Comparison of ENCODE assay signal across 24 cellular contexts in genomic region chr9:9574080-9574479, GRCh38.
"Had no signal": no experiment of that assay in that cellular context is flagged by ENCODE, and none has a peak within 500 bp of the region (broad histone marks: within the 10 kb centered on the region; RNA-seq: fewer than 3 reads in every experiment).

No MANE protein-coding gene starts in this region.

- ATAC-seq: effector memory CD8-positive, alpha-beta T cell; esophagus mucosa; gastrocnemius medialis; heart right ventricle; left colon; left lobe of liver; left ventricle myocardium superior; lower lobe of right lung; mucosa of descending colon; naive thymus-derived CD8-positive, alpha-beta T cell had no signal

- DNase-seq: colonic mucosa; cortex of kidney; effector CD8-positive, alpha-beta T cell; effector memory CD8-positive, alpha-beta T cell; endodermal cell; erythroblast; esophagus squamous epithelium; foreskin fibroblast; foreskin melanocyte; gastrocnemius medialis; glutamatergic neuron; head of caudate nucleus; heart right ventricle; hippocampal formation; kidney glomerular epithelial cell; left colon; left ventricle myocardium superior; lower lobe of right lung; mesenchymal stem cell; mucosa of descending colon; naive B cell; naive thymus-derived CD8-positive, alpha-beta T cell had no signal
